ENCODE assay signal across 14 cellular contexts in the genomic region with DNA sequence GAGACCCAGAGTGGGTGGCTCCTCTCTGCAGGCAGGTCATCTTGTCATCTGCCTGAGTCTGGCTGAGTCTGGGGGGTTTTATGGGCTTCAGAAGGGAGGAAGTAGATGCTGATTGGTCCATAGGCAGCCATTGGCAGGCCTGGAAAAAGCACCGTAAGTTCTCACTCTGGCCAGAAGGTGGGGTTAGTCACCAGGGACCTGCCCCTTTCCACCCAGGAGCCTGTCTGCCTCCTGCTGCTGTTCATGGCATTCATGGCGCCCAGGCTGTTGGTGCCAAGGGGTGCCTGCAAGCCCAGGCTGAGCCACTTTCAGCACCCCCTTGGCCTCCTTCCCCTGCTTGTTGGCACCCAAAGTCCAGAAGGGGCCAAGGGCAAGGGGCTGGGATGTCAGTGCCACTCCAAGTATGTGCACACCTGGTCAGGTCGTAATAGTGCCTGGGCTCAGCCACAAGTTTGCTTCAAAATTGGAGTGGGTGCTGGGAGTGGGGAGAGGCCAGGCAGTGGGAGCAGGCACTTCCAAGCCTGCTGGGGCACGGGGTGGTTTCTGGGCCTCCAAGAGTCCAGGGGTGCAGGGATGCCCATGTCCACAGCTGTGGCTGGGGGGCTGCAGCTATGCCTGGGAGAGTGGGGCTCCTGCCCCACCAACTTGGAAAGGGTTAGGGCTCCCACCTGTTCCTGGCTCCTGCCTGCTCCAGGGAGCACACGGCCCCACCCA.
A peak's percentile ranks its signal among the peaks of the same experiment; 100 is the strongest.
DNase-seq lines count a peak whose midpoint lies in the region; ATAC-seq and TF ChIP-seq lines count a peak whose summit lies in the region.
"Had no signal": no experiment of that assay in that cellular context is flagged by ENCODE, and none has a peak within 500 bp of the region (broad histone marks: within the 10 kb centered on the region; RNA-seq: fewer than 3 reads in every experiment).

No MANE protein-coding gene starts in this region.

- ATAC-seq in WTC11 (peak; percentile 51; the same call in 1 of the 2 replicates), GM18861 (IDR thresholded peaks at IDR 0.05; ENCODE audit: unreplicated experiment) (no peak), HG03139 (IDR thresholded peaks at IDR 0.05; ENCODE audit: unreplicated experiment) (no peak)
- no peak for ATAC-seq in stimulated activated naive CD8-positive, alpha-beta T cell treated with anti-CD3 and anti-CD28 coated beads, Interleukin-15, Interleukin-2, amounts not matched to agents 100 U/mL and 50 U/mL, for 24 hours
- ATAC-seq: activated CD4-positive, CD25-positive, alpha-beta regulatory T cell treated with anti-CD3 and anti-CD28 coated beads, Interleukin-2, amount 50 U/mL, for 24 hours had no signal

- H3K4me1 Mint-ChIP-seq in WTC11: no peaks in the 10 kb centered on the region; the same call in 1 of the 2 replicates

- no peaks in the 10 kb centered on the region for H3K9me3 ChIP-seq in A673 (ENCODE audit: low read depth, low read length, poor library complexity, severe bottlenecking)
- H3K9me3 ChIP-seq: neutrophil, suprapubic skin had no signal

- H3K4me1 ChIP-seq in A673 (ENCODE audit: insufficient read depth, low read length, poor library complexity, severe bottlenecking) (peaks cover 18% of the 10 kb centered on the region), mesendoderm (ENCODE audit: control insufficient read depth, low read depth, low read length) (peaks cover 6% of the 10 kb centered on the region)

- no TSS peak for BruUV-seq in A673 (replicated peaks; lab: Mats Ljungman, UMichigan)

- no peak overlapping the region for H3K4me3 Mint-ChIP-seq in WTC11
- H3K4me3 Mint-ChIP-seq: activated T-helper 1 cell treated with anti-CD3 and anti-CD28 coated beads, Interleukin-12 subunit alpha, Interleukin-12 subunit beta, Interleukin-2, Interleukin-4 antibody, amounts not matched to agents 30 ng/mL and 10 ng/mL and 1 ng/mL, durations not matched to agents 14 hours and 24 hours and 36 hours had no signal

- POLR2A ChIA-PET in A673 (lab: Charles Lee; ENCODE audit: low non-redundant PET) (no interaction called here), WTC11 (lab: Charles Lee) (interaction anchor here (0.6 kb wide), 1 partner anchor 41 kb away, joined by 3 read pairs; no protein-coding TSS in a partner anchor)

- H4K8ac ChIP-seq in mesendoderm (ENCODE audit: low read depth, low read length): no peak overlapping the region

- H3K27ac ChIP-seq in A673 (ENCODE audit: low read depth, low read length, poor library complexity, severe bottlenecking) (no peak overlapping the region), mesendoderm (ENCODE audit: low read depth, low read length) (no peak overlapping the region)
- H3K27ac ChIP-seq: suprapubic skin had no signal

- no peak overlapping the region for H2AK5ac ChIP-seq in mesendoderm (ENCODE audit: low read length)

- H3K56ac ChIP-seq in mesendoderm (ENCODE audit: low read length): no peak overlapping the region

- no peak overlapping the region for H3K4ac ChIP-seq in mesendoderm (ENCODE audit: low read depth, low read length)

- H2BK120ac ChIP-seq in mesendoderm (ENCODE audit: low read depth, low read length): no peak overlapping the region

- peaks cover 4% of the 10 kb centered on the region; the same call in 1 of the 2 replicates for H3K9me3 Mint-ChIP-seq in WTC11

- H3K36me3 Mint-ChIP-seq in WTC11: no peaks in the 10 kb centered on the region

- H3K18ac ChIP-seq in mesendoderm (ENCODE audit: low read length): no peak overlapping the region

- CTCF ChIA-PET in A673 (lab: Charles Lee): no interaction called here
- CTCF ChIA-PET in WTC11 (lab: Charles Lee): no interaction called here

- no peak overlapping the region for H3K9ac ChIP-seq in mesendoderm (ENCODE audit: low read length)

- peak; percentile 32 for TF ChIP-seq CTCF in A673 (conservative IDR thresholded peaks at IDR 0.05; ENCODE audit: low read depth, low read length)
- peak; percentile 4 for TF ChIP-seq CTCF in GM06990 (IDR thresholded peaks at IDR 0.05; ENCODE audit: insufficient read depth, low read length, poor library complexity, severe bottlenecking)
- TF ChIP-seq CTCF in WTC11 (IDR thresholded peaks at IDR 0.05): no peak

- H3K4me3 ChIP-seq in A673 (ENCODE audit: low read depth, low read length, poor library complexity, severe bottlenecking): no peak overlapping the region
- no peak overlapping the region for H3K4me3 ChIP-seq in GM06990 (replicated peaks; ENCODE audit: low read depth, low read length)
- no peak overlapping the region for H3K4me3 ChIP-seq in mesendoderm (ENCODE audit: low read length)
- H3K4me3 ChIP-seq: suprapubic skin had no signal

- no peak overlapping the region for H3K23ac ChIP-seq in mesendoderm (ENCODE audit: low read length)

- no peak overlapping the region for H2BK15ac ChIP-seq in mesendoderm (replicated peaks; ENCODE audit: low read depth)

- no peak overlapping the region for H3K27ac Mint-ChIP-seq in WTC11
- H3K27ac Mint-ChIP-seq: activated T-helper 1 cell treated with anti-CD3 and anti-CD28 coated beads, Interleukin-12 subunit alpha, Interleukin-12 subunit beta, Interleukin-2, Interleukin-4 antibody, amounts not matched to agents 30 ng/mL and 10 ng/mL and 1 ng/mL, durations not matched to agents 14 hours and 24 hours and 36 hours had no signal

- no peak overlapping the region for H4K5ac ChIP-seq in mesendoderm (ENCODE audit: low read length)

- no peak overlapping the region for H2BK5ac ChIP-seq in mesendoderm (ENCODE audit: low read length)

- DNase-seq in A673 (ENCODE audit: low spot score) (peak; percentile 30), GM06990 (ENCODE audit: extremely low read depth, insufficient read length) (no peak), WTC11 (ENCODE audit: low spot score) (no peak), mesendoderm (peak; percentile 35)
- no peak for DNase-seq in stimulated activated CD4-positive, alpha-beta T cell treated with anti-CD3 and anti-CD28 coated beads, Interleukin-4, amount 100 ng/mL, for 1 hour
- DNase-seq in stimulated activated naive CD8-positive, alpha-beta T cell treated with anti-CD3 and anti-CD28 coated beads, Interleukin-15, Interleukin-2, amounts not matched to agents 100 U/mL and 50 U/mL, for 24 hours: no peak
- DNase-seq: EL, NCI-H446 had no signal

- intact Hi-C loops in A673 (cut with micrococcal nuclease; ENCODE audit: unreplicated experiment): loop anchor here (10.0 kb wide), 1 partner anchor 103 kb away; no protein-coding TSS in a partner anchor

- H3K79me1 ChIP-seq in mesendoderm (ENCODE audit: low read length): no peaks in the 10 kb centered on the region

- H3K27me3 ChIP-seq in A673 (replicated peaks; ENCODE audit: insufficient read depth, low read depth, low read length, poor library complexity) (no peaks in the 10 kb centered on the region), GM06990 (replicated peaks; ENCODE audit: control insufficient read depth, insufficient read depth, low read length) (no peaks in the 10 kb centered on the region; the same call in 1 of the 2 replicates), mesendoderm (ENCODE audit: insufficient read depth, low read length, poor library complexity) (no peaks in the 10 kb centered on the region)
- H3K27me3 ChIP-seq: suprapubic skin had no signal

- no peaks in the 10 kb centered on the region for H3K79me2 ChIP-seq in mesendoderm (ENCODE audit: control insufficient read depth, insufficient read depth, low read length)

- H3K4me2 ChIP-seq in mesendoderm (ENCODE audit: low read length): no peak overlapping the region

- no peaks in the 10 kb centered on the region for H3K27me3 Mint-ChIP-seq in WTC11 (ENCODE audit: low read depth)

- no CpG with 5 or more reads among the region's 5 CpGs for WGBS in mesendoderm (ENCODE audit: extremely low coverage, insufficient coverage, low lambda C conversion rate)

- H3K36me3 ChIP-seq in A673 (ENCODE audit: insufficient read depth, low read length, poor library complexity, severe bottlenecking): no peaks in the 10 kb centered on the region
- H3K36me3 ChIP-seq in GM06990 (ENCODE audit: control insufficient read depth, insufficient read depth, low read length): no peaks in the 10 kb centered on the region
- H3K36me3 ChIP-seq in mesendoderm (ENCODE audit: control insufficient read depth, insufficient read depth, low read length): no peaks in the 10 kb centered on the region
- H3K36me3 ChIP-seq: neutrophil, suprapubic skin had no signal

TF ChIP-seq in WTC11, 78 proteins besides CTCF, POLR2A, EP300 and RAD21 (continues in another document):
- TF ChIP-seq E2F4 (CRISPR knock-in tag; IDR thresholded peaks at IDR 0.05; ENCODE audit: borderline replicate concordance, low read depth): no peak

Comparison
In these comparisons a context has a peak if more than half of its experiments do, and no peak if none do; other contexts are left out.
1. DNase-seq: peak in A673 (single experiment) and mesendoderm (single experiment); none in GM06990 (single experiment), WTC11 (single experiment), stimulated activated CD4-positive, alpha-beta T cell treated with anti-CD3 and anti-CD28 coated beads, Interleukin-4, amount 100 ng/mL, for 1 hour (single experiment) and stimulated activated naive CD8-positive, alpha-beta T cell treated with anti-CD3 and anti-CD28 coated beads, Interleukin-15, Interleukin-2, amounts not matched to agents 100 U/mL and 50 U/mL, for 24 hours (single experiment).